ENCODE assay signal across 26 cellular contexts in genomic region chr10:29766753-29767152, GRCh38.
"Had no signal": no experiment of that assay in that cellular context is flagged by ENCODE, and none has a peak within 500 bp of the region (broad histone marks: within the 10 kb centered on the region; RNA-seq: fewer than 3 reads in every experiment).

No MANE protein-coding gene starts in this region.

- H3K27ac ChIP-seq: gastrocnemius medialis, lower lobe of right lung, prostate gland, thyroid gland, upper lobe of right lung, vagina had no signal

- H3K4me3 Mint-ChIP-seq: naive thymus-derived CD4-positive, alpha-beta T cell; nephron; stimulated activated effector memory CD8-positive, alpha-beta T cell treated with anti-CD3 and anti-CD28 coated beads, Interleukin-12 subunit alpha, Interleukin-12 subunit beta, amount 100 ng/mL, for 72 hours had no signal

- H3K4me1 Mint-ChIP-seq: stimulated activated effector memory CD8-positive, alpha-beta T cell treated with anti-CD3 and anti-CD28 coated beads, Interleukin-12 subunit alpha, Interleukin-12 subunit beta, amount 100 ng/mL, for 72 hours had no signal

- H3K36me3 ChIP-seq: esophagus squamous epithelium, gastrocnemius medialis, lower lobe of right lung, prostate gland, stomach, thyroid gland, upper lobe of right lung, vagina had no signal

- H3K9me3 Mint-ChIP-seq: naive thymus-derived CD4-positive, alpha-beta T cell; stimulated activated effector memory CD8-positive, alpha-beta T cell treated with anti-CD3 and anti-CD28 coated beads, Interleukin-12 subunit alpha, Interleukin-12 subunit beta, amount 100 ng/mL, for 72 hours had no signal

- DNase-seq: central memory CD4-positive, alpha-beta T cell; dermis blood vessel endothelial cell; effector memory CD4-positive, alpha-beta T cell; esophagus squamous epithelium; gastrocnemius medialis; head of caudate nucleus; left ventricle myocardium superior; lower lobe of right lung; naive thymus-derived CD4-positive, alpha-beta T cell; nucleus accumbens; right cardiac atrium; small intestine; stimulated activated CD4-positive, alpha-beta T cell treated with anti-CD3 and anti-CD28 coated beads, Interleukin-12 subunit alpha, Interleukin-12 subunit beta, amount 100 ng/mL, for 4 hours; stimulated activated CD4-positive, alpha-beta T cell treated with anti-CD3 and anti-CD28 coated beads, Interleukin-2, amount 100 ng/mL, for 24 hours; stimulated activated CD4-positive, alpha-beta T cell treated with anti-CD3 and anti-CD28 coated beads, Interleukin-4, amount 100 ng/mL, for 24 hours; stimulated activated naive CD4-positive, alpha-beta T cell treated with Interleukin-2 at 50 U/mL for 16 hours; stomach; thyroid gland; upper lobe of right lung had no signal

- H3K36me3 Mint-ChIP-seq: stimulated activated effector memory CD8-positive, alpha-beta T cell treated with anti-CD3 and anti-CD28 coated beads, Interleukin-12 subunit alpha, Interleukin-12 subunit beta, amount 100 ng/mL, for 72 hours had no signal

- ATAC-seq: gastrocnemius medialis; left ventricle myocardium superior; lower lobe of right lung; naive thymus-derived CD4-positive, alpha-beta T cell; right cardiac atrium; stimulated activated effector memory CD8-positive, alpha-beta T cell treated with anti-CD3 and anti-CD28 coated beads, Interleukin-12 subunit alpha, Interleukin-12 subunit beta, amount 100 ng/mL, for 72 hours; upper lobe of right lung had no signal

- H3K4me3 ChIP-seq: esophagus squamous epithelium, gastrocnemius medialis, lower lobe of right lung, prostate gland, stomach, thyroid gland, upper lobe of right lung, vagina had no signal

- H3K27ac Mint-ChIP-seq: naive thymus-derived CD4-positive, alpha-beta T cell; stimulated activated effector memory CD8-positive, alpha-beta T cell treated with anti-CD3 and anti-CD28 coated beads, Interleukin-12 subunit alpha, Interleukin-12 subunit beta, amount 100 ng/mL, for 72 hours had no signal

- H3K27me3 ChIP-seq: esophagus squamous epithelium, gastrocnemius medialis, stomach, thyroid gland, upper lobe of right lung, vagina had no signal

- FAIRE-seq: colon, endothelial cell of umbilical vein, keratinocyte, small intestine had no signal

- H3K9me3 ChIP-seq: esophagus squamous epithelium, gastrocnemius medialis, lower lobe of right lung, prostate gland, stomach, thyroid gland, upper lobe of right lung, vagina had no signal

- H3K4me1 ChIP-seq: esophagus squamous epithelium, gastrocnemius medialis, lower lobe of right lung, prostate gland, stomach, thyroid gland, upper lobe of right lung, vagina had no signal
